In the genomic region with DNA sequence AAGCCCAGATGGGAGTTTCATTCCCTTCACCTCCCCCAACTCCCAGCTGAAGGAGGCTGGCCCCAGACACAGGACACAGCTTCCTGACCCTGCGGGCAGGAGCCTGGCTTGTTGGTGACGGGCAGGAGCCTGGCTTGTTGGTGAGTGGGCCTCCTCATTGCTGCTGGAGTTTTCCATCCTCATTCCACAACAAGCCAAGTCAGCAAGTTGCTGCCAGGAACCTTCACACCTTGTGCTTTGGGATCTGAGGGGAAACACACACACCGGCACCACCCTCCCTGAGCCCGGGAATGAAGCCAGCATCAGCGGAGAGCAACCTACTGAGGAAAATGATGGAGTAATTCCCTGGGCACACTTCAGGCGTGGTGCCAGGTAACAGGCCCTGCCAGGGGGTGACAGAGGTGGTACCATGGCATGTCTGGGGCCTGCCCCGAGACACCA, we compare ENCODE assay signal across 1 cellular context.
TF ChIP-seq lines count a peak whose summit lies in the region.

No MANE protein-coding gene starts in this region.

TF ChIP-seq in WTC11, 78 proteins besides CTCF, POLR2A, EP300 and RAD21 (continued from another document):
- TF ChIP-seq, protein P1, sequence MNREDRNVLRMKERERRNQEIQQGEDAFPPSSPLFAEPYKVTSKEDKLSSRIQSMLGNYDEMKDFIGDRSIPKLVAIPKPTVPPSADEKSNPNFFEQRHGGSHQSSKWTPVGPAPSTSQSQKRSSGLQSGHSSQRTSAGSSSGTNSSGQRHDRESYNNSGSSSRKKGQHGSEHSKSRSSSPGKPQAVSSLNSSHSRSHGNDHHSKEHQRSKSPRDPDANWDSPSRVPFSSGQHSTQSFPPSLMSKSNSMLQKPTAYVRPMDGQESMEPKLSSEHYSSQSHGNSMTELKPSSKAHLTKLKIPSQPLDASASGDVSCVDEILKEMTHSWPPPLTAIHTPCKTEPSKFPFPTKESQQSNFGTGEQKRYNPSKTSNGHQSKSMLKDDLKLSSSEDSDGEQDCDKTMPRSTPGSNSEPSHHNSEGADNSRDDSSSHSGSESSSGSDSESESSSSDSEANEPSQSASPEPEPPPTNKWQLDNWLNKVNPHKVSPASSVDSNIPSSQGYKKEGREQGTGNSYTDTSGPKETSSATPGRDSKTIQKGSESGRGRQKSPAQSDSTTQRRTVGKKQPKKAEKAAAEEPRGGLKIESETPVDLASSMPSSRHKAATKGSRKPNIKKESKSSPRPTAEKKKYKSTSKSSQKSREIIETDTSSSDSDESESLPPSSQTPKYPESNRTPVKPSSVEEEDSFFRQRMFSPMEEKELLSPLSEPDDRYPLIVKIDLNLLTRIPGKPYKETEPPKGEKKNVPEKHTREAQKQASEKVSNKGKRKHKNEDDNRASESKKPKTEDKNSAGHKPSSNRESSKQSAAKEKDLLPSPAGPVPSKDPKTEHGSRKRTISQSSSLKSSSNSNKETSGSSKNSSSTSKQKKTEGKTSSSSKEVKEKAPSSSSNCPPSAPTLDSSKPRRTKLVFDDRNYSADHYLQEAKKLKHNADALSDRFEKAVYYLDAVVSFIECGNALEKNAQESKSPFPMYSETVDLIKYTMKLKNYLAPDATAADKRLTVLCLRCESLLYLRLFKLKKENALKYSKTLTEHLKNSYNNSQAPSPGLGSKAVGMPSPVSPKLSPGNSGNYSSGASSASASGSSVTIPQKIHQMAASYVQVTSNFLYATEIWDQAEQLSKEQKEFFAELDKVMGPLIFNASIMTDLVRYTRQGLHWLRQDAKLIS (CRISPR knock-in tag; IDR thresholded peaks at IDR 0.05; ENCODE audit: borderline replicate concordance) = no peak
- no peak for TF ChIP-seq ESRRA (CRISPR knock-in tag; IDR thresholded peaks at IDR 0.05; ENCODE audit: borderline replicate concordance)
- TF ChIP-seq FOXK1 (CRISPR knock-in tag; IDR thresholded peaks at IDR 0.05) = no peak
- TF ChIP-seq TEAD4 (CRISPR knock-in tag; IDR thresholded peaks at IDR 0.05) = no peak
- TF ChIP-seq CREM (CRISPR knock-in tag; IDR thresholded peaks at IDR 0.05) = no peak
- TF ChIP-seq ZBTB21 (CRISPR knock-in tag; IDR thresholded peaks at IDR 0.05; ENCODE audit: borderline replicate concordance) = no peak
- no peak for TF ChIP-seq ZNF671 (CRISPR knock-in tag; IDR thresholded peaks at IDR 0.05)
TF ChIP-seq in WTC11: peak in this region for 0.
